ENCODE assay signal across 28 cellular contexts in the genomic region with DNA sequence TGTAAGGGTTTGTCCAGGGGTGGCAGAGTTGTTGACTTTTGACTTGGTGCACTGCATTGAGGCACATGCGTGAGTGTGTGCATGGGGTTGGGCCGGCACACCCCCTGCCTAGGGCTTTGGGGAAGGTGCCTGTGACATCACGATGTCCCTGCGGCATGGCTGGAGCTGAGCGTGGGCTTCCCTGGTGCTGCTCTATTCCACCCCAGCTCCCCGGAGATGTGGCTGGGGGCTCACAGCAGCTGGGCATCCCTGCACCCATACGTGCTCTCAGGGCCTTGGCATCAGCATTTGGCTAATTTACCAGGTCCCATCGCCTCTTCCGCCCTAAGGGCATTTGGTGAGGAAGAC. TPM values are rescaled to one million over a fixed set of nuclear protein-coding genes. Genes with fewer than 3 reads are reported as not detected.
DNase-seq lines count a peak whose midpoint lies in the region; ATAC-seq and TF ChIP-seq lines count a peak whose summit lies in the region.
"Had no signal": no experiment of that assay in that cellular context is flagged by ENCODE, and none has a peak within 500 bp of the region (broad histone marks: within the 10 kb centered on the region; RNA-seq: fewer than 3 reads in every experiment).

No MANE protein-coding gene starts in this region.

- no peak for TF ChIP-seq CTCF in Peyer's patch (IDR thresholded peaks at IDR 0.05)

- H3K36me3 ChIP-seq in Peyer's patch = no peaks in the 10 kb centered on the region
- H3K36me3 ChIP-seq: transverse colon had no signal

- intact Hi-C loops in sciatic nerve (cut with DNase I) = no loop called here

- no peak overlapping the region for H3K27ac Mint-ChIP-seq in activated naive CD4-positive, alpha-beta T cell treated with anti-CD3 and anti-CD28 coated beads, Interleukin-2, amount 10 ng/mL, durations not matched to agents 7 days and 5 days
- H3K27ac Mint-ChIP-seq in T-helper 17 cell = no peak overlapping the region
- H3K27ac Mint-ChIP-seq: activated T-helper 1 cell treated with anti-CD3 and anti-CD28 coated beads, Interleukin-12 subunit alpha, Interleukin-12 subunit beta, Interleukin-2, Interleukin-4 antibody, amounts not matched to agents 30 ng/mL and 10 ng/mL and 1 ng/mL, durations not matched to agents 14 hours and 24 hours and 36 hours; CD8-positive, alpha-beta memory T cell had no signal

- no peaks in the 10 kb centered on the region for H3K9me3 ChIP-seq in Peyer's patch
- H3K9me3 ChIP-seq in T-helper 17 cell (ENCODE audit: control insufficient read depth, low read length, poor library complexity, severe bottlenecking) = no peaks in the 10 kb centered on the region
- H3K9me3 ChIP-seq: A549, psoas muscle, transverse colon had no signal

- no peak overlapping the region for H3K27ac ChIP-seq in Peyer's patch
- H3K27ac ChIP-seq: dorsolateral prefrontal cortex, HL-60, KMS-11, psoas muscle, transverse colon, VCaP had no signal

- no peak overlapping the region for H3K4me3 Mint-ChIP-seq in activated naive CD4-positive, alpha-beta T cell treated with anti-CD3 and anti-CD28 coated beads, Interleukin-2, amount 10 ng/mL, durations not matched to agents 7 days and 5 days
- no peak overlapping the region for H3K4me3 Mint-ChIP-seq in T-helper 17 cell
- H3K4me3 Mint-ChIP-seq: activated T-helper 1 cell treated with anti-CD3 and anti-CD28 coated beads, Interleukin-12 subunit alpha, Interleukin-12 subunit beta, Interleukin-2, Interleukin-4 antibody, amounts not matched to agents 30 ng/mL and 10 ng/mL and 1 ng/mL, durations not matched to agents 14 hours and 24 hours and 36 hours; CD8-positive, alpha-beta memory T cell; central memory CD8-positive, alpha-beta T cell had no signal

- no peaks in the 10 kb centered on the region for H3K27me3 Mint-ChIP-seq in activated naive CD4-positive, alpha-beta T cell treated with anti-CD3 and anti-CD28 coated beads, Interleukin-2, amount 10 ng/mL, durations not matched to agents 7 days and 5 days
- H3K27me3 Mint-ChIP-seq in T-helper 17 cell = peaks cover 10% of the 10 kb centered on the region

- no peaks in the 10 kb centered on the region for H3K36me3 Mint-ChIP-seq in activated naive CD4-positive, alpha-beta T cell treated with anti-CD3 and anti-CD28 coated beads, Interleukin-2, amount 10 ng/mL, durations not matched to agents 7 days and 5 days
- H3K36me3 Mint-ChIP-seq in T-helper 17 cell (ENCODE audit: low read depth) = no peaks in the 10 kb centered on the region
- H3K36me3 Mint-ChIP-seq: CD8-positive, alpha-beta memory T cell had no signal

- H3K9me3 Mint-ChIP-seq in activated naive CD4-positive, alpha-beta T cell treated with anti-CD3 and anti-CD28 coated beads, Interleukin-2, amount 10 ng/mL, durations not matched to agents 7 days and 5 days = no peaks in the 10 kb centered on the region
- H3K9me3 Mint-ChIP-seq: activated T-helper 1 cell treated with anti-CD3 and anti-CD28 coated beads, Interleukin-12 subunit alpha, Interleukin-12 subunit beta, Interleukin-2, Interleukin-4 antibody, amounts not matched to agents 30 ng/mL and 10 ng/mL and 1 ng/mL, durations not matched to agents 14 hours and 24 hours and 36 hours; CD8-positive, alpha-beta memory T cell; central memory CD8-positive, alpha-beta T cell had no signal

- no peak overlapping the region for H3K4me3 ChIP-seq in Peyer's patch
- H3K4me3 ChIP-seq: A549, dorsolateral prefrontal cortex, psoas muscle, transverse colon had no signal

- no peaks in the 10 kb centered on the region for H3K27me3 ChIP-seq in Peyer's patch
- H3K27me3 ChIP-seq: dorsolateral prefrontal cortex, transverse colon had no signal

- TF ChIP-seq POLR2A in Peyer's patch (IDR thresholded peaks at IDR 0.05) = no peak

- H3K4me1 ChIP-seq in Peyer's patch = no peaks in the 10 kb centered on the region
- H3K4me1 ChIP-seq: psoas muscle, transverse colon had no signal

- DNase-seq in activated naive CD4-positive, alpha-beta T cell treated with anti-CD3 and anti-CD28 coated beads, Interleukin-2, amount 10 ng/mL, durations not matched to agents 7 days and 5 days = peak; percentile 18
- DNase-seq in activated naive CD4-positive, alpha-beta T cell treated with Interleukin-2 at 50 U/mL for 16 hours = no peak
- DNase-seq in Peyer's patch = peak in 2 of 3 donors; percentile 25 to 34
- DNase-seq in islet precursor cell = peak; percentile 45
- peak; percentile 32 for DNase-seq in sciatic nerve (ENCODE audit: low spot score)
- DNase-seq in NCI-H446 treated with DMSO at 0.1 percent for 48 hours (lab: John Stamatoyannopoulos, UW) = no peak
- DNase-seq in T-helper 17 cell = no peak
- DNase-seq: activated CD4-positive, alpha-beta T cell treated with anti-CD3 and anti-CD28 coated beads, Interleukin-2, amount 50 U/mL, for 1 hour; activated CD8-positive, alpha-beta memory T cell treated with anti-CD3 and anti-CD28 coated beads, Interleukin-2, amount 50 U/mL, for 4 hours; AML-193; NCI-H1417 treated with DMSO at 0.1 percent for 48 hours; NCI-H345; NCI-H82; psoas muscle; RPMI8226 had no signal

- no peaks in the 10 kb centered on the region for H3K4me1 Mint-ChIP-seq in activated naive CD4-positive, alpha-beta T cell treated with anti-CD3 and anti-CD28 coated beads, Interleukin-2, amount 10 ng/mL, durations not matched to agents 7 days and 5 days
- H3K4me1 Mint-ChIP-seq in T-helper 17 cell = peaks cover 7% of the 10 kb centered on the region
- H3K4me1 Mint-ChIP-seq: CD8-positive, alpha-beta memory T cell; central memory CD8-positive, alpha-beta T cell had no signal

- CTCF ChIA-PET in activated naive CD4-positive, alpha-beta T cell treated with anti-CD3 and anti-CD28 coated beads, Interleukin-2, amount 10 ng/mL, durations not matched to agents 7 days and 5 days (lab: Charles Lee) = no interaction called here

- ATAC-seq in sciatic nerve = no peak
- no peak for ATAC-seq in GM19324 (IDR thresholded peaks at IDR 0.05; ENCODE audit: low FRiP score, unreplicated experiment)
- ATAC-seq in T-helper 17 cell = no peak
- ATAC-seq: A549, psoas muscle had no signal

RNA-seq across cellular contexts. Expression of gene PSAPL1, which starts 5.7 kb away (rescaled TPM):
- total RNA-seq in Peyer's patch (not detected), sciatic nerve (0.09 TPM), T-helper 17 cell (not detected)
- total RNA-seq: activated T-helper 1 cell treated with anti-CD3 and anti-CD28 coated beads, Interleukin-12 subunit alpha, Interleukin-12 subunit beta, Interleukin-2, Interleukin-4 antibody, amounts not matched to agents 30 ng/mL and 10 ng/mL and 1 ng/mL, durations not matched to agents 14 hours and 24 hours and 36 hours; CD8-positive, alpha-beta memory T cell; dorsolateral prefrontal cortex; glomerular endothelial cell; kidney epithelial cell; psoas muscle; skeletal muscle tissue; transverse colon had no signal

Comparison
In these comparisons a context has a peak if more than half of its experiments do, and no peak if none do; other contexts are left out.
1. DNase-seq: peak in activated naive CD4-positive, alpha-beta T cell treated with anti-CD3 and anti-CD28 coated beads, Interleukin-2, amount 10 ng/mL, durations not matched to agents 7 days and 5 days (single experiment), Peyer's patch (2 of 3), islet precursor cell (single experiment) and sciatic nerve (single experiment); none in activated naive CD4-positive, alpha-beta T cell treated with Interleukin-2 at 50 U/mL for 16 hours (single experiment), NCI-H446 treated with DMSO at 0.1 percent for 48 hours (single experiment) and T-helper 17 cell (0 of 3).